Comparison of ENCODE assay signal across 9 cellular contexts in the genomic region with DNA sequence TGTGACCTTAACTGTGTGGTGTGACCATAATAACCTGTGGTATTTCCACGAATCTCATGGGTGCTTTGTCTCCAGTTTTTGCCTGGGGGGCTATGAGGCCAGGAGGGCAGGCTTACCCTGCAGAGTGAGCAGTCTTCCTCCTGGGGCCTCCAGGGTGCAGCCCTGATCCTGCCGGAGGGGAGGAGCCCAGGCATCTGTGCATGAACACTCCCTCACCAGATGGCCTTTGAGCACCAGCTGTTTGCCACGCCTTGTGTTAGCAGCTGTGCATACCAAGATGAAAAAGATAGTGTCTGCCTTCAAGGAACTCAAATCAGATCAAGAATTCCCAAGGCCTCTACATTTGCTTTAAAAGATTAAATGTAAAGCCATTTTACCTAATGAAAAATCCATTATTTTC.
A peak's percentile ranks its signal among the peaks of the same experiment; 100 is the strongest.
DNase-seq lines count a peak whose midpoint lies in the region; ATAC-seq and TF ChIP-seq lines count a peak whose summit lies in the region.
"Had no signal": no experiment of that assay in that cellular context is flagged by ENCODE, and none has a peak within 500 bp of the region (broad histone marks: within the 10 kb centered on the region; RNA-seq: fewer than 3 reads in every experiment).

No MANE protein-coding gene starts in this region.

- peak; percentile 57 for DNase-seq in GM03348 (ENCODE audit: low spot score)
- DNase-seq in HFF-Myc (ENCODE audit: extremely low read depth, low read depth) = peak; percentile 67
- peak; percentile 91 for DNase-seq in RPMI7951 (ENCODE audit: low read depth)
- DNase-seq in foreskin keratinocyte = peak; percentile 62 to 84
- peak; percentile 58 for DNase-seq in ureter (ENCODE audit: low spot score)
- no peak for DNase-seq in superior temporal gyrus (ENCODE audit: extremely low spot score)
- DNase-seq in prostate gland (ENCODE audit: low spot score) = no peak

- WGBS in prostate gland = 50% methylated on average over 3 of the region's 3 CpGs

- ATAC-seq in foreskin keratinocyte = peak; percentile 93
- ATAC-seq in HG03108 (IDR thresholded peaks at IDR 0.05; ENCODE audit: unreplicated experiment) = no peak

- TF ChIP-seq CTCF in HFF-Myc (IDR thresholded peaks at IDR 0.05; ENCODE audit: low read depth, low read length, missing control alignments) (peak; percentile 13), foreskin keratinocyte (conservative IDR thresholded peaks at IDR 0.05) (peak; percentile 45), prostate gland (IDR thresholded peaks at IDR 0.05) (no peak)

- TF ChIP-seq POLR2A in prostate gland (IDR thresholded peaks at IDR 0.05) = no peak

- H3K4me3 ChIP-seq in HFF-Myc (replicated peaks; ENCODE audit: low read depth, low read length) = no peak overlapping the region
- H3K4me3 ChIP-seq in prostate gland = no peak overlapping the region

- H3K27ac ChIP-seq in foreskin keratinocyte = no peak overlapping the region
- no peak overlapping the region for H3K27ac ChIP-seq in prostate gland
- H3K27ac ChIP-seq: KMS-11 had no signal

- H3K36me3 ChIP-seq in prostate gland = no peaks in the 10 kb centered on the region

- intact Hi-C loops in prostate gland (cut with DNase I) = no loop called here

- H3K4me1 ChIP-seq in foreskin keratinocyte (peaks cover 42% of the 10 kb centered on the region), prostate gland (replicated peaks) (peaks cover 8% of the 10 kb centered on the region)

- no peaks in the 10 kb centered on the region for H3K27me3 ChIP-seq in foreskin keratinocyte
- no peaks in the 10 kb centered on the region for H3K27me3 ChIP-seq in prostate gland (replicated peaks; ENCODE audit: insufficient read depth)

- H3K9me3 ChIP-seq in prostate gland = no peaks in the 10 kb centered on the region

Comparison
In these comparisons a context has a peak if more than half of its experiments do, and no peak if none do; other contexts are left out.
1. DNase-seq: peak in GM03348 (single experiment), HFF-Myc (single experiment), RPMI7951 (single experiment), foreskin keratinocyte (2 of 2) and ureter (single experiment); none in superior temporal gyrus (single experiment) and prostate gland (single experiment).
2. CTCF ChIP-seq: peak in HFF-Myc (single experiment) and foreskin keratinocyte (single experiment); none in prostate gland (0 of 4).